In the genomic region with DNA sequence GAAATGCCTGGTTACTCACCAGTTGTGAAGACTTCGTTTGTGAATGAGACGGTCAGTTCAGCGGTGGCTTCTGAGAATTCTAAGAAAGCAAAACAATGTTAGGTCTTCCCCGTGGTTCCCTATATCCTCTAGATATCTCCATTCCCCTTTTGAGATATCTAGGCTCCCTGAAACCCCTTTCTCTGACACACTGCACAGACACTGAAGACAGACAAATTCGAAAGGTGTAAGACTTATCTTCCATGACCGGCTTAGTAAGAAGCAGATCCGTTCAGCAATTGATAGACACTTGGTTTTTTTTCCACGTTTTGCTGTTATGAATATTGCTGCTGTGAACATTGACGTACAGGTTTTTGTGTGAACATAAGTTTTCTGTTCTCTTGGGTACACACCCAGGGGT, we compare ENCODE assay signal across 33 cellular contexts. TPM values are rescaled to one million over a fixed set of nuclear protein-coding genes. Genes with fewer than 3 reads are reported as not detected.
"Had no signal": no experiment of that assay in that cellular context is flagged by ENCODE, and none has a peak within 500 bp of the region (broad histone marks: within the 10 kb centered on the region; RNA-seq: fewer than 3 reads in every experiment).

No MANE protein-coding gene starts in this region.

- H3K9me3 ChIP-seq: SJCRH30 had no signal

- H3K4me1 ChIP-seq: SJCRH30 had no signal

- ATAC-seq: activated CD8-positive, alpha-beta memory T cell treated with anti-CD3 and anti-CD28 coated beads, Interleukin-2, amount 10 ng/mL, durations not matched to agents 7 days and 5 days; activated naive CD8-positive, alpha-beta T cell treated with anti-CD3 and anti-CD28 coated beads, Interleukin-2, amount 50 U/mL, for 24 hours; Panc1 had no signal

- H3K4me2 ChIP-seq: KMS-11 had no signal

- H3K27me3 ChIP-seq: SJCRH30 had no signal

- H3K4me3 ChIP-seq: SJCRH30, SK-N-MC had no signal

- H3K36me3 ChIP-seq: SJCRH30 had no signal

- H3K27ac ChIP-seq: KMS-11, SJCRH30, SK-N-MC, VCaP had no signal

- DNase-seq: activated CD4-positive, alpha-beta memory T cell treated with anti-CD3 and anti-CD28 coated beads, Interleukin-2, amount 10 ng/mL, durations not matched to agents 7 days and 5 days; activated CD4-positive, alpha-beta T cell treated with anti-CD3 and anti-CD28 coated beads for 1 hour; activated CD4-positive, alpha-beta T cell treated with anti-CD3 and anti-CD28 coated beads for 48 hours; activated CD4-positive, CD25-positive, alpha-beta regulatory T cell; activated CD8-positive, alpha-beta memory T cell treated with anti-CD3 and anti-CD28 coated beads for 24 hours; activated CD8-positive, alpha-beta memory T cell treated with anti-CD3 and anti-CD28 coated beads, Interleukin-2, amount 10 ng/mL, durations not matched to agents 7 days and 5 days; activated CD8-positive, alpha-beta memory T cell treated with anti-CD3 and anti-CD28 coated beads, Interleukin-2, amount 50 U/mL, for 48 hours; activated effector memory CD4-positive, alpha-beta T cell treated with Interleukin-2 at 50 U/mL for 16 hours; activated naive CD4-positive, alpha-beta T cell treated with anti-CD3 and anti-CD28 coated beads, Interleukin-2, amount 10 ng/mL, durations not matched to agents 7 days and 5 days; activated naive CD8-positive, alpha-beta T cell treated with anti-CD3 and anti-CD28 coated beads, Interleukin-2, amount 50 U/mL, for 24 hours; activated T-cell treated with anti-CD3 and anti-CD28 coated beads, Interleukin-2, amount 50 U/mL, for 48 hours; anterior cingulate cortex; caudate nucleus; cerebellar nuclear complex; MM.1S; MV-4-11; NCI-H1092; NCI-H1436 treated with DMSO at 0.1 percent for 48 hours; NCI-H1694 treated with DMSO at 0.1 percent for 48 hours; NCI-H2029; NCI-H345; NCI-H524 treated with DMSO at 0.1 percent for 48 hours; SHP77; SJCRH30; T1000 had no signal

RNA-seq across cellular contexts. Expression of a gene that starts 19.4 kb away (rescaled TPM):
- total RNA-seq: bronchial epithelial cell, LHCN-M2, RPMI7951 had no signal

RNA-seq across cellular contexts. Expression of a gene that starts 52.5 kb away (rescaled TPM):
- total RNA-seq: LHCN-M2, NCI-H460, SJCRH30 had no signal
